ENCODE assay signal across 8 cellular contexts in the genomic region with DNA sequence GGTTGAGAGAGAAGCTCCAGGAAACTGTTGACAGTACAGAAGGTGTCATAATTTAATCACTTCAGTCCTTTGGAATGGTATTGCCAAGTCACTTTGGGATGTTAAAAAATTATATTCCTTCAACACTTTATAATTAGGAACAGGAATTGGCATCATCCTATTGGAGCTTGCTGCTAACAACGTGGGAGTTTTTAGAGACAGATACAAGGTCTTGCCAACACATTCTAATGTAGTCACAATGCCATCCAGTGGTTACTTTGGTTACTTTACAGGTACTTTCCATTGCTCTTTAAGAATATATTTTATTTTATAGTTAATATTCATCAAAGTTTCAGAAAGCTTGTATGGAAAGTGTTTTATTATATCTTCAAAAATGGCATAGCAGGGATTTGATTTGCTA.
DNase-seq lines count a peak whose midpoint lies in the region; ATAC-seq and TF ChIP-seq lines count a peak whose summit lies in the region.

No MANE protein-coding gene starts in this region.

- peak; percentile 57 for ATAC-seq in GM21447 (IDR thresholded peaks at IDR 0.05; ENCODE audit: unreplicated experiment)
- ATAC-seq in left colon: no peak

- H3K4me3 ChIP-seq in choroid plexus epithelial cell (ENCODE audit: low read depth, low read length): no peak overlapping the region
- H3K4me3 ChIP-seq in retinal pigment epithelial cell (ENCODE audit: low read length): no peak overlapping the region

- DNase-seq in DMS114 treated with DMSO at 0.1 percent for 48 hours (lab: John Stamatoyannopoulos, UW; ENCODE audit: unreplicated experiment) (peak; percentile 25), choroid plexus epithelial cell (ENCODE audit: low read depth) (peak; percentile 88), retinal pigment epithelial cell (ENCODE audit: low read depth) (peak; percentile 34), NCI-H345 (lab: John Stamatoyannopoulos, UW) (no peak), left colon (no peak)
- DNase-seq in activated CD4-positive, alpha-beta T cell treated with anti-CD3 and anti-CD28 coated beads for 48 hours: no peak

- intact Hi-C loops in left colon (cut with DNase I, micrococcal nuclease): no loop called here

- TF ChIP-seq CTCF in LNCAP (IDR thresholded peaks at IDR 0.05) (peak; percentile 52), choroid plexus epithelial cell (conservative IDR thresholded peaks at IDR 0.05; ENCODE audit: low read depth, low read length) (peak; percentile 54), retinal pigment epithelial cell (conservative IDR thresholded peaks at IDR 0.05; ENCODE audit: low read depth, low read length) (peak; percentile 40)

Comparison
In these comparisons a context has a peak if more than half of its experiments do, and no peak if none do; other contexts are left out.
1. DNase-seq: peak in DMS114 treated with DMSO at 0.1 percent for 48 hours (single experiment), choroid plexus epithelial cell (single experiment) and retinal pigment epithelial cell (single experiment); none in activated CD4-positive, alpha-beta T cell treated with anti-CD3 and anti-CD28 coated beads for 48 hours (single experiment), NCI-H345 (single experiment) and left colon (0 of 2).
2. Peak in every context shown above with its lines, with median percentiles within 50 percentile points of each other: CTCF ChIP-seq.